ENCODE assay signal across 15 cellular contexts in genomic region chr7:51090411-51090810, GRCh38.
"Had no signal": no experiment of that assay in that cellular context is flagged by ENCODE, and none has a peak within 500 bp of the region (broad histone marks: within the 10 kb centered on the region; RNA-seq: fewer than 3 reads in every experiment).

No MANE protein-coding gene starts in this region.

- H3K27ac ChIP-seq: colonic mucosa, hepatocyte, pancreas, skin epidermis, thyroid gland, uterus, VCaP had no signal

- DNase-seq: activated CD4-positive, alpha-beta T cell treated with anti-CD3 and anti-CD28 coated beads for 48 hours; activated CD8-positive, alpha-beta memory T cell treated with anti-CD3 and anti-CD28 coated beads for 24 hours; activated naive CD4-positive, alpha-beta T cell treated with Interleukin-2 at 50 U/mL for 16 hours; activated naive CD8-positive, alpha-beta T cell treated with anti-CD3 and anti-CD28 coated beads, Interleukin-2, amount 50 U/mL, for 24 hours; colonic mucosa; kidney glomerular epithelial cell; pancreas; T-helper 9 cell; thyroid gland; uterus had no signal

- ATAC-seq: activated naive CD8-positive, alpha-beta T cell treated with anti-CD3 and anti-CD28 coated beads, Interleukin-2, amount 50 U/mL, for 24 hours; pancreas had no signal

- H3K9me3 ChIP-seq: colonic mucosa, pancreas, thyroid gland, uterus had no signal

- H3K4me1 Mint-ChIP-seq: activated naive CD8-positive, alpha-beta T cell treated with anti-CD3 and anti-CD28 coated beads, Interleukin-2, amount 50 U/mL, for 24 hours; mesothelial cell of epicardium; neural crest cell had no signal

- H3K4me3 Mint-ChIP-seq: activated naive CD8-positive, alpha-beta T cell treated with anti-CD3 and anti-CD28 coated beads, Interleukin-2, amount 50 U/mL, for 24 hours; mesothelial cell of epicardium; neural crest cell had no signal

- H3K79me2 ChIP-seq: hepatocyte had no signal

- H3K27me3 ChIP-seq: colonic mucosa, hepatocyte, pancreas, thyroid gland, uterus had no signal

- H3K4me2 ChIP-seq: hepatocyte had no signal

- H3K4me3 ChIP-seq: colonic mucosa, hepatocyte, pancreas, skin epidermis, thyroid gland, uterus had no signal

- H3K36me3 ChIP-seq: colonic mucosa, pancreas, thyroid gland, uterus had no signal

- H3K36me3 Mint-ChIP-seq: mesothelial cell of epicardium had no signal

- H3K27ac Mint-ChIP-seq: activated naive CD8-positive, alpha-beta T cell treated with anti-CD3 and anti-CD28 coated beads, Interleukin-2, amount 50 U/mL, for 24 hours; mesothelial cell of epicardium had no signal

- H3K4me1 ChIP-seq: colonic mucosa, pancreas, thyroid gland, uterus had no signal

- H2AFZ ChIP-seq: hepatocyte had no signal
